In the genomic region with DNA sequence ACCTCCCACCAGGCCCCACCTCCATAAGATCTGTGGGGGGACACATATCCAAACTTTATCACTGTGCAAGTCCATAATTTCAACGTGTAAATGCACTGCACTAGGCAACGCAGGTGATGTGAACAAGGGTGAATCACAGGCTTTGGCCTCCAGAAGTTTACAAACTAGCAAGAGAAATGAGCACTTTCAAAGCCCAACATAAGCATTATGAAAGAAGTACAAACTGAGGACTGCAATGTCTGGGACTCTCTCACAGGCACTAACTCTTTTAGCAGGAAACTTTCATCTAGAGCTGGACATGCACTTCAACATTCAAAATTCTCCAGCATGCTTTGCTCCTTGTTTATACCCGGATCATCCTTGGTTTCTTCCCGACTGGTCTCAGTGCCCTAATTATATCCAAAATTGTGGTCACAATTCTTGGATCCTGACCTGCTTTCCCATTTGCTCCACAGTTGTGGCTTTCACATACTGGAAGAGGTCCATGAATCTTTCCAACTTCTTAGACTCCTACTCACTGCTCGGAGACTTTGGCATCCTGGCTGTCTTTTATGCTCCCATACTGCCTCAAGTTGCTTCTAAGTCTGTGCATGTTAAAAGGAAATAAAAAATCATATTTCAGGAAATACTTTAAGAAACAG, we compare ENCODE assay signal across 2 cellular contexts.
TF ChIP-seq lines count a peak whose summit lies in the region.

No MANE protein-coding gene starts in this region.

TF ChIP-seq in SK-N-SH, 30 proteins besides CTCF, POLR2A, EP300 and RAD21 (continued from another document):
- TF ChIP-seq RCOR1 (IDR thresholded peaks at IDR 0.05; ENCODE audit: low read length) (no peak), SIN3A (IDR thresholded peaks at IDR 0.05; ENCODE audit: borderline replicate concordance, low read depth, low read length) (no peak), TAF1 (IDR thresholded peaks at IDR 0.05; ENCODE audit: borderline replicate concordance, low read depth, low read length) (no peak), ELF1 (IDR thresholded peaks at IDR 0.05) (no peak), POLR2AphosphoS5 (IDR thresholded peaks at IDR 0.05; ENCODE audit: low read depth, low read length) (no peak)
- TF ChIP-seq, protein P1, sequence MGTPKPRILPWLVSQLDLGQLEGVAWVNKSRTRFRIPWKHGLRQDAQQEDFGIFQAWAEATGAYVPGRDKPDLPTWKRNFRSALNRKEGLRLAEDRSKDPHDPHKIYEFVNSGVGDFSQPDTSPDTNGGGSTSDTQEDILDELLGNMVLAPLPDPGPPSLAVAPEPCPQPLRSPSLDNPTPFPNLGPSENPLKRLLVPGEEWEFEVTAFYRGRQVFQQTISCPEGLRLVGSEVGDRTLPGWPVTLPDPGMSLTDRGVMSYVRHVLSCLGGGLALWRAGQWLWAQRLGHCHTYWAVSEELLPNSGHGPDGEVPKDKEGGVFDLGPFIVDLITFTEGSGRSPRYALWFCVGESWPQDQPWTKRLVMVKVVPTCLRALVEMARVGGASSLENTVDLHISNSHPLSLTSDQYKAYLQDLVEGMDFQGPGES (IDR thresholded peaks at IDR 0.05; ENCODE audit: low read depth, low read length): no peak

TF ChIP-seq in SK-N-SH treated with all-trans-retinoic acid at 6 μM for 48 hours, 23 proteins besides CTCF, POLR2A, EP300 and RAD21 (continued from another document):
- TF ChIP-seq, protein P2, sequence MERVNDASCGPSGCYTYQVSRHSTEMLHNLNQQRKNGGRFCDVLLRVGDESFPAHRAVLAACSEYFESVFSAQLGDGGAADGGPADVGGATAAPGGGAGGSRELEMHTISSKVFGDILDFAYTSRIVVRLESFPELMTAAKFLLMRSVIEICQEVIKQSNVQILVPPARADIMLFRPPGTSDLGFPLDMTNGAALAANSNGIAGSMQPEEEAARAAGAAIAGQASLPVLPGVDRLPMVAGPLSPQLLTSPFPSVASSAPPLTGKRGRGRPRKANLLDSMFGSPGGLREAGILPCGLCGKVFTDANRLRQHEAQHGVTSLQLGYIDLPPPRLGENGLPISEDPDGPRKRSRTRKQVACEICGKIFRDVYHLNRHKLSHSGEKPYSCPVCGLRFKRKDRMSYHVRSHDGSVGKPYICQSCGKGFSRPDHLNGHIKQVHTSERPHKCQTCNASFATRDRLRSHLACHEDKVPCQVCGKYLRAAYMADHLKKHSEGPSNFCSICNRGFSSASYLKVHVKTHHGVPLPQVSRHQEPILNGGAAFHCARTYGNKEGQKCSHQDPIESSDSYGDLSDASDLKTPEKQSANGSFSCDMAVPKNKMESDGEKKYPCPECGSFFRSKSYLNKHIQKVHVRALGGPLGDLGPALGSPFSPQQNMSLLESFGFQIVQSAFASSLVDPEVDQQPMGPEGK (CRISPR knock-in tag; IDR thresholded peaks at IDR 0.05; ENCODE audit: borderline replicate concordance): no peak
- TF ChIP-seq TCF4 (CRISPR knock-in tag; IDR thresholded peaks at IDR 0.05; ENCODE audit: borderline replicate concordance) (no peak), TOX (CRISPR knock-in tag; IDR thresholded peaks at IDR 0.05; ENCODE audit: borderline replicate concordance) (no peak), ISL1 (CRISPR knock-in tag; IDR thresholded peaks at IDR 0.05) (no peak)
